In genomic region chr12:11650279-11650696, GRCh38 we compare ENCODE assay signal across 8 cellular contexts. TPM values are rescaled to one million over a fixed set of nuclear protein-coding genes. Genes with fewer than 3 reads are reported as not detected.
DNase-seq lines count a peak whose midpoint lies in the region; ATAC-seq and TF ChIP-seq lines count a peak whose summit lies in the region.

No MANE protein-coding gene starts in this region.

- peak overlapping the region; percentile 56 to 94 (median 84) for H3K4me3 ChIP-seq in adrenal gland
- H3K4me3 ChIP-seq in liver (ENCODE audit: low read depth in 1 of 3, low read length in 3 of 3) = peak overlapping the region; percentile 98
- H3K4me3 ChIP-seq in upper lobe of right lung = peak overlapping the region; percentile 85

- H3K4me1 ChIP-seq in adrenal gland (replicated peaks in 1 of 2) (peaks cover 13 to 34% of the 10 kb centered on the region in 2 donors), liver (ENCODE audit: control insufficient read depth in 4 of 4, insufficient read depth in 4 of 4, low read length in 3 of 4) (peaks cover 0 to 21% (median 4%) of the 10 kb centered on the region in 4 donors), upper lobe of right lung (peaks cover 30% of the 10 kb centered on the region)

- H3K9me3 ChIP-seq in adrenal gland (replicated peaks in 1 of 3) = no peaks in the 10 kb centered on the region
- H3K9me3 ChIP-seq in liver (ENCODE audit: control insufficient read depth in 4 of 4, low read length in 3 of 4) = no peaks in the 10 kb centered on the region
- no peaks in the 10 kb centered on the region for H3K9me3 ChIP-seq in upper lobe of right lung

- no peak for TF ChIP-seq POLR2A in adrenal gland (IDR thresholded peaks at IDR 0.05)

- TF ChIP-seq RAD21 in liver (IDR thresholded peaks at IDR 0.05) = no peak

- H3K27me3 ChIP-seq in adrenal gland (no peaks in the 10 kb centered on the region), liver (ENCODE audit: control insufficient read depth in 4 of 4, insufficient read depth in 4 of 4, low read length in 3 of 4) (no peaks in the 10 kb centered on the region), upper lobe of right lung (no peaks in the 10 kb centered on the region)

- TF ChIP-seq CTCF in adrenal gland (IDR thresholded peaks at IDR 0.05) = no peak
- TF ChIP-seq CTCF in liver (IDR thresholded peaks at IDR 0.05; ENCODE audit: low read depth, low read length, missing input control) = no peak
- no peak for TF ChIP-seq CTCF in upper lobe of right lung (IDR thresholded peaks at IDR 0.05)

- no peak for ATAC-seq in upper lobe of right lung

- peak overlapping the region; percentile 77 to 94 for H3K9ac ChIP-seq in liver (ENCODE audit: low read depth in 1 of 2, low read length in 2 of 2)

- peak in 2 of 3 donors; percentile 18 to 53 for DNase-seq in stimulated activated CD4-positive, alpha-beta T cell treated with anti-CD3 and anti-CD28 coated beads, TNF-alpha, amount 100 ng/mL, for 48 hours (ENCODE audit: low read depth in 3 of 3)
- no peak for DNase-seq in stimulated activated CD4-positive, alpha-beta T cell treated with anti-CD3 and anti-CD28 coated beads, Interleukin-15, amount 100 ng/mL, for 24 hours
- DNase-seq in adrenal gland (peak in 6 of 7 donors; percentile 47 to 68 (median 57)), upper lobe of right lung (no peak), HuH-7.5 (ENCODE audit: low spot score) (no peak), germinal center (ENCODE audit: low spot score) (no peak)
- no peak for DNase-seq in effector CD8-positive, alpha-beta T cell (lab: John Stamatoyannopoulos, UW)

- H3K27ac ChIP-seq in adrenal gland (peak overlapping the region; percentile 87 to 100 (median 96)), liver (ENCODE audit: low read depth in 1 of 2, low read length in 2 of 2) (peak overlapping the region; percentile 97 to 99), upper lobe of right lung (peak overlapping the region; percentile 97)

- intact Hi-C loops in adrenal gland (cut with DNase I) (loop anchor here in 1 of 2 donors (5.0 kb wide), 1 partner anchor 42 kb away; no protein-coding TSS in a partner anchor), upper lobe of right lung (cut with DNase I) (no loop called here)

- 0 to 1% (median 0%) methylated on average over 17 of the region's 17 CpGs for WGBS in adrenal gland, 4 donors
- under 1% methylated on average over 17 of the region's 17 CpGs for WGBS in liver

- H3K36me3 ChIP-seq in adrenal gland (replicated peaks in 1 of 2) = no peaks in the 10 kb centered on the region
- no peaks in the 10 kb centered on the region for H3K36me3 ChIP-seq in liver (ENCODE audit: control insufficient read depth in 4 of 4, insufficient read depth in 3 of 4, low read depth in 1 of 4, low read length in 3 of 4)
- H3K36me3 ChIP-seq in upper lobe of right lung = no peaks in the 10 kb centered on the region

TF ChIP-seq in liver, 16 proteins besides CTCF, POLR2A, EP300 and RAD21:
- TF ChIP-seq, protein P1, sequence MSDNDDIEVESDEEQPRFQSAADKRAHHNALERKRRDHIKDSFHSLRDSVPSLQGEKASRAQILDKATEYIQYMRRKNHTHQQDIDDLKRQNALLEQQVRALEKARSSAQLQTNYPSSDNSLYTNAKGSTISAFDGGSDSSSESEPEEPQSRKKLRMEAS (IDR thresholded peaks at IDR 0.05) = no peak
- TF ChIP-seq FOXA2 (IDR thresholded peaks at IDR 0.05) (no peak), ATF3 (IDR thresholded peaks at IDR 0.05) (no peak), TAF1 (conservative IDR thresholded peaks at IDR 0.05) (no peak), NR2F2 (IDR thresholded peaks at IDR 0.05) (no peak), HNF4G (IDR thresholded peaks at IDR 0.05) (no peak), SP1 (IDR thresholded peaks at IDR 0.05) (no peak), EGR1 (IDR thresholded peaks at IDR 0.05; ENCODE audit: low read depth in 2 of 2) (no peak), HNF4A (conservative IDR thresholded peaks at IDR 0.05) (no peak), ZBTB33 (IDR thresholded peaks at IDR 0.05) (no peak), GABPA (IDR thresholded peaks at IDR 0.05 in 1 of 2, conservative IDR thresholded peaks at IDR 0.05 in 1 of 2) (no peak), FOXA1 (IDR thresholded peaks at IDR 0.05) (no peak), JUND (IDR thresholded peaks at IDR 0.05) (no peak), RXRA (IDR thresholded peaks at IDR 0.05) (no peak), REST (IDR thresholded peaks at IDR 0.05) (no peak), YY1 (IDR thresholded peaks at IDR 0.05) (no peak)

RNA-seq across cellular contexts. Expression of gene ETV6, which starts 0.8 kb away (rescaled TPM):
- total RNA-seq in adrenal gland (10 to 100 TPM; 17.3 to 46.6 (median 25.1) TPM), liver (1 to 10 TPM; 4.4 to 6.2 TPM), upper lobe of right lung (45.0 TPM)
- polyA plus RNA-seq in adrenal gland (10 to 100 TPM in 2 of 3 donors, 1 to 10 TPM in 1; 9.7 to 13.8 (median 10.8) TPM), liver (1 to 10 TPM; 2.0 to 2.6 TPM)

Comparison
In these comparisons a context has a peak if more than half of its experiments do, and no peak if none do; other contexts are left out.
1. DNase-seq: peak in stimulated activated CD4-positive, alpha-beta T cell treated with anti-CD3 and anti-CD28 coated beads, TNF-alpha, amount 100 ng/mL, for 48 hours (2 of 3) and adrenal gland (6 of 7); none in stimulated activated CD4-positive, alpha-beta T cell treated with anti-CD3 and anti-CD28 coated beads, Interleukin-15, amount 100 ng/mL, for 24 hours (single experiment), upper lobe of right lung (single experiment), HuH-7.5 (single experiment), germinal center (single experiment) and effector CD8-positive, alpha-beta T cell (single experiment).
2. Peak in every context shown above with its lines, with median percentiles within 50 percentile points of each other: H3K27ac ChIP-seq and H3K4me3 ChIP-seq.